7 cellular contexts compared by ENCODE assay signal in genomic region chr7:66398841-66399240, GRCh38.
DNase-seq lines count a peak whose midpoint lies in the region; ATAC-seq and TF ChIP-seq lines count a peak whose summit lies in the region.
"Not testable (repeated sequence)": the region's sequence is repeated elsewhere in the genome, so short reads cannot be mapped to it uniquely, and the experiment has no call there.

No MANE protein-coding gene starts in this region.

- H3F3A ChIP-seq in GM23248 (ENCODE audit: insufficient read depth): peaks cover 18% of the 10 kb centered on the region

- intact Hi-C loops in mammary epithelial cell (cut with micrococcal nuclease): loop anchor here (1.0 to 5.0 kb wide), 2 partner anchors 11 to 47 kb away; no protein-coding TSS in a partner anchor

- DNase-seq in A172 (ENCODE audit: low spot score): peak; percentile 29
- peak; percentile 18 for DNase-seq in GM23248
- peak; percentile 21 for DNase-seq in LHCN-M2 (ENCODE audit: low read depth)
- not testable (repeated sequence) for DNase-seq in RWPE2 (ENCODE audit: low spot score); foreskin keratinocyte; trophoblast cell
- peak; percentile 19 for DNase-seq in mammary epithelial cell

- H3K23ac ChIP-seq in trophoblast cell (ENCODE audit: low read length): not testable (repeated sequence)

- not testable (repeated sequence) for H4K12ac ChIP-seq in trophoblast cell (ENCODE audit: low read depth, low read length)

- dilution Hi-C loops in mammary epithelial cell (cut with HindIII; ENCODE audit: low sequenced_read_pairs): not testable (repeated sequence)

- H2BK5ac ChIP-seq in trophoblast cell (ENCODE audit: low read depth, low read length, poor library complexity): not testable (repeated sequence)

- H4K20me1 ChIP-seq in GM23248 (ENCODE audit: insufficient read depth); mammary epithelial cell (ENCODE audit: insufficient read depth, low read length): not testable (repeated sequence)

- H2AFZ ChIP-seq in GM23248; mammary epithelial cell (ENCODE audit: low read depth, low read length); trophoblast cell (ENCODE audit: insufficient read depth, low read length, poor library complexity): not testable (repeated sequence)

- not testable (repeated sequence) for H3K18ac ChIP-seq in trophoblast cell (ENCODE audit: low read length)

- not testable (repeated sequence) for H3K14ac ChIP-seq in trophoblast cell (ENCODE audit: low read length)

- not testable (repeated sequence) for H3K9me3 ChIP-seq in GM23248 (ENCODE audit: low read depth); RWPE2 (ENCODE audit: severe bottlenecking); mammary epithelial cell (replicated peaks; ENCODE audit: insufficient read depth, low read length); trophoblast cell (ENCODE audit: insufficient read depth, low read depth, low read length)

- in situ Hi-C loops in GM23248 (cut with MboI); mammary epithelial cell (cut with MboI; ENCODE audit: low sequenced_read_pairs in 2 of 2): not testable (repeated sequence)

- not testable (repeated sequence) for H3K27me3 ChIP-seq in GM23248 (replicated peaks; ENCODE audit: insufficient read depth); RWPE2 (ENCODE audit: insufficient read depth, poor library complexity, severe bottlenecking); mammary epithelial cell (ENCODE audit: insufficient read depth, low read length); foreskin keratinocyte; trophoblast cell (ENCODE audit: insufficient read depth, low read length)

- peaks cover 32% of the 10 kb centered on the region for H3K4me1 ChIP-seq in GM23248 (ENCODE audit: insufficient read depth)
- H3K4me1 ChIP-seq in RWPE2 (ENCODE audit: insufficient read depth, poor library complexity, severe bottlenecking): peaks cover 11% of the 10 kb centered on the region
- H3K4me1 ChIP-seq in mammary epithelial cell (ENCODE audit: insufficient read depth, low read length): peaks cover 19% of the 10 kb centered on the region
- not testable (repeated sequence) for H3K4me1 ChIP-seq in foreskin keratinocyte; trophoblast cell (ENCODE audit: control insufficient read depth in 1 of 2, insufficient read depth in 2 of 2, low read length in 2 of 2)

- not testable (repeated sequence) for H3K79me2 ChIP-seq in GM23248 (ENCODE audit: insufficient read depth); mammary epithelial cell (ENCODE audit: insufficient read depth, low read length); trophoblast cell (ENCODE audit: control insufficient read depth, insufficient read depth, low read length, poor library complexity)

- H3K9me2 ChIP-seq in GM23248 (ENCODE audit: insufficient read depth): not testable (repeated sequence)

- H3K27ac ChIP-seq in GM23248: 0 out of 2 replicates have a peak overlapping the region, but pooled peaks have one; percentile 33
- not testable (repeated sequence) for H3K27ac ChIP-seq in RWPE2 (ENCODE audit: poor library complexity, severe bottlenecking); mammary epithelial cell (ENCODE audit: insufficient read depth, low read depth, low read length); foreskin keratinocyte
- H3K27ac ChIP-seq in trophoblast cell (ENCODE audit: low read depth, low read length): peak overlapping the region; percentile 26

- not testable (repeated sequence) for H2BK12ac ChIP-seq in trophoblast cell (ENCODE audit: low read length)

- not testable (repeated sequence) for H3K4ac ChIP-seq in trophoblast cell (ENCODE audit: low read depth, low read length)

- ATAC-seq in RWPE2 (ENCODE audit: low read depth) (0 out of 3 replicates have a peak, but pooled peaks have one; percentile 24), foreskin keratinocyte (peak; percentile 43)

- 78 to 82% methylated on average over 5 of the region's 5 CpGs for WGBS in GM23248 (ENCODE audit: low coverage in 1 of 2, low lambda C conversion rate in 2 of 2, missing lambda C conversion rate in 2 of 2), 2 experiments
- WGBS in mammary epithelial cell (ENCODE audit: low coverage, missing lambda C conversion rate): 83% methylated on average over 4 of the region's 5 CpGs
- no CpG with 5 or more reads among the region's 5 CpGs for WGBS in trophoblast cell (ENCODE audit: extremely low coverage, insufficient coverage, insufficient read length)

- not testable (repeated sequence) for H4K8ac ChIP-seq in trophoblast cell (ENCODE audit: low read depth, low read length)

- H3K36me3 ChIP-seq in GM23248 (ENCODE audit: low read depth); RWPE2 (ENCODE audit: low read depth); mammary epithelial cell (ENCODE audit: insufficient read depth, low read length); trophoblast cell (ENCODE audit: control insufficient read depth in 1 of 2, insufficient read depth in 2 of 2, low read length in 2 of 2): not testable (repeated sequence)

- TF ChIP-seq CTCF in RWPE2 (IDR thresholded peaks at IDR 0.05; ENCODE audit: poor library complexity, severe bottlenecking); mammary epithelial cell (conservative IDR thresholded peaks at IDR 0.05 in 1 of 2, IDR thresholded peaks at IDR 0.05 in 1 of 2; ENCODE audit: extremely low read depth in 1 of 2, insufficient read depth in 1 of 2, low read depth in 1 of 2, low read length in 2 of 2); foreskin keratinocyte (conservative IDR thresholded peaks at IDR 0.05): not testable (repeated sequence)

- not testable (repeated sequence) for H3K9ac ChIP-seq in GM23248; mammary epithelial cell (ENCODE audit: insufficient read depth, low read length); trophoblast cell (ENCODE audit: low read length)

- not testable (repeated sequence) for H2AK5ac ChIP-seq in trophoblast cell (ENCODE audit: low read length)

- H2BK120ac ChIP-seq in trophoblast cell (ENCODE audit: insufficient read depth, low read length, poor library complexity): not testable (repeated sequence)

- H3K79me1 ChIP-seq in trophoblast cell (ENCODE audit: low read length): not testable (repeated sequence)

- CTCF ChIA-PET in mammary epithelial cell (lab: Charles Lee; ENCODE audit: low non-redundant PET): not testable (repeated sequence)

- not testable (repeated sequence) for H4K91ac ChIP-seq in trophoblast cell (ENCODE audit: low read depth, low read length)

- BruUV-seq in mammary epithelial cell (replicated peaks; lab: Mats Ljungman, UMichigan): not testable (repeated sequence)

- not testable (repeated sequence) for H3K4me2 ChIP-seq in GM23248 (ENCODE audit: unreplicated experiment); mammary epithelial cell (ENCODE audit: insufficient read depth, low read depth, low read length); trophoblast cell (ENCODE audit: low read length)

- H3K4me3 ChIP-seq in GM23248; RWPE2 (ENCODE audit: severe bottlenecking); mammary epithelial cell (replicated peaks in 1 of 3; ENCODE audit: insufficient read depth in 1 of 3, low read depth in 2 of 3, low read length in 3 of 3); trophoblast cell (ENCODE audit: low read depth, low read length): not testable (repeated sequence)
